Comparison of ENCODE assay signal across 26 cellular contexts in the genomic region with DNA sequence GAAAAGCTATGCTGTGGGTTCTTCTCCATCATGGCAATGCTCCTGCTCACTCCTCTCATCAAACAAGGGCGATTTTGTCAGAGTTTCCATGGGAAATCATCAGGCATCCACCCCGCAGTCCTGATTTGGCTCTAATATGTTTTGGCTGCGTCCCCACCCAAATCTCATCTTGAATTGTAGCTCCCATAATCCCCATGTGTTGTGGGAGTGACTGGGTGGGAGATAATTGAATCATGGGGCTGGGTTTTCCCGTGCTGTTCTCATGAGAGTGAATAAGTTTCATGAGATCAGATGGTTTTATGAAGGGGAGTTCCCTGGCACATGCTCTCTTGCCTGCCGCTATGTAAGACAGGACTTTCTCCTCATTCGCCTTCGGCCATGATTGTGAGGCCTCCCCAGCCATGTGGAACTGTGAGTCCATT.
A peak's percentile ranks its signal among the peaks of the same experiment; 100 is the strongest.
DNase-seq lines count a peak whose midpoint lies in the region; ATAC-seq and TF ChIP-seq lines count a peak whose summit lies in the region.
"Had no signal": no experiment of that assay in that cellular context is flagged by ENCODE, and none has a peak within 500 bp of the region (broad histone marks: within the 10 kb centered on the region; RNA-seq: fewer than 3 reads in every experiment).

No MANE protein-coding gene starts in this region.

- H3K9ac ChIP-seq in endodermal cell (ENCODE audit: extremely low read depth, low read length, poor library complexity, severe bottlenecking) (no peak overlapping the region), subcutaneous abdominal adipose tissue (ENCODE audit: low read length in 5 of 5) (no peak overlapping the region)
- H3K9ac ChIP-seq: BLaER1 treated with 17β-estradiol and CSF1 and Interleukin-3, amounts not matched to agents 10 nM and 100 nM; GM23248 had no signal

- TF ChIP-seq CTCF in activated CD8-positive, alpha-beta T cell treated with anti-CD3 and anti-CD28 coated beads for 36 hours (IDR thresholded peaks at IDR 0.05): no peak
- TF ChIP-seq CTCF in GM12865 (IDR thresholded peaks at IDR 0.05; ENCODE audit: insufficient read depth, low read depth, low read length, missing control alignments) (no peak), endodermal cell (conservative IDR thresholded peaks at IDR 0.05) (no peak)

- H3K4me3 ChIP-seq in GM12865 (ENCODE audit: low read depth, low read length): no peak overlapping the region
- H3K4me3 ChIP-seq in endodermal cell (ENCODE audit: low read length): no peak overlapping the region
- no peak overlapping the region for H3K4me3 ChIP-seq in subcutaneous abdominal adipose tissue (ENCODE audit: low read depth in 1 of 5, low read length in 5 of 5)
- H3K4me3 ChIP-seq: BLaER1 treated with 17β-estradiol and CSF1 and Interleukin-3, amounts not matched to agents 10 nM and 100 nM; GM23248; SJSA1 had no signal

- ATAC-seq in activated CD8-positive, alpha-beta T cell treated with anti-CD3 and anti-CD28 coated beads for 36 hours: peak; percentile 13
- no peak for ATAC-seq in activated CD8-positive, alpha-beta T cell treated with anti-CD3 and anti-CD28 coated beads, Interleukin-2, amount 10 ng/mL, durations not matched to agents 7 days and 5 days
- no peak for ATAC-seq in HG02973 (IDR thresholded peaks at IDR 0.05; ENCODE audit: unreplicated experiment)
- ATAC-seq: Panc1 had no signal

- H3K9me3 ChIP-seq in endodermal cell (ENCODE audit: control insufficient read depth, low read length): no peaks in the 10 kb centered on the region
- no peaks in the 10 kb centered on the region for H3K9me3 ChIP-seq in subcutaneous abdominal adipose tissue (ENCODE audit: control insufficient read depth in 5 of 5, low read length in 5 of 5)
- H3K9me3 ChIP-seq: BLaER1 treated with 17β-estradiol and CSF1 and Interleukin-3, amounts not matched to agents 10 nM and 100 nM; Caco-2; SJSA1 had no signal

- no peaks in the 10 kb centered on the region for H3K27me3 Mint-ChIP-seq in activated CD8-positive, alpha-beta T cell treated with anti-CD3 and anti-CD28 coated beads for 36 hours
- H3K27me3 Mint-ChIP-seq in activated CD8-positive, alpha-beta T cell treated with anti-CD3 and anti-CD28 coated beads, Interleukin-2, amount 10 ng/mL, durations not matched to agents 7 days and 5 days (ENCODE audit: low read depth): peaks cover 17% of the 10 kb centered on the region
- no peaks in the 10 kb centered on the region for H3K27me3 Mint-ChIP-seq in endodermal cell (ENCODE audit: insufficient read depth)
- H3K27me3 Mint-ChIP-seq: CD4-positive, alpha-beta memory T cell had no signal

- intact Hi-C loops in activated CD8-positive, alpha-beta T cell treated with anti-CD3 and anti-CD28 coated beads for 36 hours (cut with micrococcal nuclease): no loop called here

- H3K4me1 ChIP-seq in endodermal cell (ENCODE audit: control insufficient read depth, insufficient read depth, low read length) (no peaks in the 10 kb centered on the region), subcutaneous abdominal adipose tissue (ENCODE audit: control insufficient read depth in 5 of 5, insufficient read depth in 5 of 5, low read length in 5 of 5) (peaks cover 3 to 20% (median 7%) of the 10 kb centered on the region in 5 donors)
- H3K4me1 ChIP-seq: Caco-2, SJSA1 had no signal

- H3K27me3 ChIP-seq in endodermal cell (ENCODE audit: control insufficient read depth, insufficient read depth, low read length, poor library complexity, severe bottlenecking) (no peaks in the 10 kb centered on the region), subcutaneous abdominal adipose tissue (ENCODE audit: control insufficient read depth in 5 of 5, insufficient read depth in 4 of 5, low read length in 5 of 5) (no peaks in the 10 kb centered on the region)
- H3K27me3 ChIP-seq: BLaER1 treated with 17β-estradiol and CSF1 and Interleukin-3, amounts not matched to agents 10 nM and 100 nM; SJSA1 had no signal

- H3K36me3 Mint-ChIP-seq in activated CD8-positive, alpha-beta T cell treated with anti-CD3 and anti-CD28 coated beads for 36 hours (ENCODE audit: low read depth): no peaks in the 10 kb centered on the region
- no peaks in the 10 kb centered on the region for H3K36me3 Mint-ChIP-seq in activated CD8-positive, alpha-beta T cell treated with anti-CD3 and anti-CD28 coated beads, Interleukin-2, amount 10 ng/mL, durations not matched to agents 7 days and 5 days (ENCODE audit: low read depth)
- H3K36me3 Mint-ChIP-seq in endodermal cell (ENCODE audit: low read depth): no peaks in the 10 kb centered on the region
- H3K36me3 Mint-ChIP-seq: CD4-positive, alpha-beta memory T cell had no signal

- no peak overlapping the region for H3K27ac Mint-ChIP-seq in activated CD8-positive, alpha-beta T cell treated with anti-CD3 and anti-CD28 coated beads for 36 hours
- H3K27ac Mint-ChIP-seq in activated CD8-positive, alpha-beta T cell treated with anti-CD3 and anti-CD28 coated beads, Interleukin-2, amount 10 ng/mL, durations not matched to agents 7 days and 5 days: no peak overlapping the region
- H3K27ac Mint-ChIP-seq in endodermal cell: no peak overlapping the region
- H3K27ac Mint-ChIP-seq: CD4-positive, alpha-beta memory T cell; H9; HFFc6 had no signal

- WGBS in endodermal cell (ENCODE audit: insufficient coverage in 1 of 2, insufficient read length in 1 of 2), 2 experiments: 95% methylated on average over 4 to 7 of the region's 7 CpGs

- DNase-seq in activated CD8-positive, alpha-beta T cell treated with anti-CD3 and anti-CD28 coated beads for 36 hours: peak; percentile 13
- DNase-seq in activated CD8-positive, alpha-beta T cell treated with anti-CD3 and anti-CD28 coated beads, Interleukin-2, amount 10 ng/mL, durations not matched to agents 7 days and 5 days: no peak
- peak; percentile 34 for DNase-seq in GM12865 (ENCODE audit: low read depth)
- DNase-seq in endodermal cell: peak; percentile 22
- no peak for DNase-seq in stimulated activated CD4-positive, alpha-beta T cell treated with anti-CD3 and anti-CD28 coated beads, Interleukin-12 subunit alpha, Interleukin-12 subunit beta, amount 100 ng/mL, for 4 hours
- DNase-seq: 8988T; Caco-2; CD4-positive, alpha-beta memory T cell; DMS 273 treated with DMSO at 0.1 percent for 48 hours; DMS79 treated with DMSO at 0.1 percent for 48 hours; GM23248; H9; HFFc6; MM.1S; NCI-H1048; NCI-H1417 treated with DMSO at 0.1 percent for 48 hours; NCI-H187 treated with DMSO at 0.1 percent for 48 hours; NCI-H2107; NCI-H446 treated with DMSO at 0.1 percent for 48 hours; NCI-H526 treated with DMSO at 0.1 percent for 48 hours; NK-92 treated with Interleukin-12 subunit alpha and Interleukin-12 subunit beta, amount 100 ng/mL, for 24 hours had no signal

- POLR2A ChIA-PET in activated CD8-positive, alpha-beta T cell treated with anti-CD3 and anti-CD28 coated beads for 36 hours (lab: Charles Lee): no interaction called here
- POLR2A ChIA-PET in activated CD8-positive, alpha-beta T cell treated with anti-CD3 and anti-CD28 coated beads, Interleukin-2, amount 10 ng/mL, durations not matched to agents 7 days and 5 days (lab: Charles Lee): no interaction called here

- H3K4me1 Mint-ChIP-seq in activated CD8-positive, alpha-beta T cell treated with anti-CD3 and anti-CD28 coated beads for 36 hours (ENCODE audit: low read depth): peaks cover 3% of the 10 kb centered on the region
- peaks cover 7% of the 10 kb centered on the region for H3K4me1 Mint-ChIP-seq in activated CD8-positive, alpha-beta T cell treated with anti-CD3 and anti-CD28 coated beads, Interleukin-2, amount 10 ng/mL, durations not matched to agents 7 days and 5 days (ENCODE audit: low read depth)
- H3K4me1 Mint-ChIP-seq in endodermal cell: no peaks in the 10 kb centered on the region
- H3K4me1 Mint-ChIP-seq: CD4-positive, alpha-beta memory T cell had no signal

- CTCF ChIA-PET in activated CD8-positive, alpha-beta T cell treated with anti-CD3 and anti-CD28 coated beads for 36 hours (lab: Charles Lee): no interaction called here
- CTCF ChIA-PET in activated CD8-positive, alpha-beta T cell treated with anti-CD3 and anti-CD28 coated beads, Interleukin-2, amount 10 ng/mL, durations not matched to agents 7 days and 5 days (lab: Charles Lee): no interaction called here

- no peak overlapping the region for H3K4me3 Mint-ChIP-seq in activated CD8-positive, alpha-beta T cell treated with anti-CD3 and anti-CD28 coated beads for 36 hours
- H3K4me3 Mint-ChIP-seq in activated CD8-positive, alpha-beta T cell treated with anti-CD3 and anti-CD28 coated beads, Interleukin-2, amount 10 ng/mL, durations not matched to agents 7 days and 5 days: no peak overlapping the region
- H3K4me3 Mint-ChIP-seq in endodermal cell: no peak overlapping the region
- H3K4me3 Mint-ChIP-seq: CD4-positive, alpha-beta memory T cell; H9; HFFc6 had no signal

- H3K36me3 ChIP-seq in endodermal cell (ENCODE audit: control insufficient read depth, insufficient read depth, low read length) (no peaks in the 10 kb centered on the region), subcutaneous abdominal adipose tissue (ENCODE audit: control insufficient read depth in 5 of 5, insufficient read depth in 5 of 5, low read length in 5 of 5) (no peaks in the 10 kb centered on the region)
- H3K36me3 ChIP-seq: BLaER1 treated with 17β-estradiol and CSF1 and Interleukin-3, amounts not matched to agents 10 nM and 100 nM; SJSA1 had no signal

- no peak overlapping the region for H3K27ac ChIP-seq in endodermal cell (ENCODE audit: low read depth, low read length)
- peak overlapping the region; percentile 55 for H3K27ac ChIP-seq in subcutaneous abdominal adipose tissue (ENCODE audit: low read depth, low read length)
- H3K27ac ChIP-seq: BLaER1 treated with 17β-estradiol and CSF1 and Interleukin-3, amounts not matched to agents 10 nM and 100 nM; GM23248; SJSA1 had no signal

- no peaks in the 10 kb centered on the region for H3K9me3 Mint-ChIP-seq in activated CD8-positive, alpha-beta T cell treated with anti-CD3 and anti-CD28 coated beads for 36 hours
- no peaks in the 10 kb centered on the region for H3K9me3 Mint-ChIP-seq in activated CD8-positive, alpha-beta T cell treated with anti-CD3 and anti-CD28 coated beads, Interleukin-2, amount 10 ng/mL, durations not matched to agents 7 days and 5 days (ENCODE audit: insufficient read depth)
- no peaks in the 10 kb centered on the region for H3K9me3 Mint-ChIP-seq in endodermal cell
- H3K9me3 Mint-ChIP-seq: H9 had no signal

Comparison
In these comparisons a context has a peak if more than half of its experiments do, and no peak if none do; other contexts are left out.
1. DNase-seq: peak in activated CD8-positive, alpha-beta T cell treated with anti-CD3 and anti-CD28 coated beads for 36 hours (single experiment), GM12865 (single experiment) and endodermal cell (single experiment); none in activated CD8-positive, alpha-beta T cell treated with anti-CD3 and anti-CD28 coated beads, Interleukin-2, amount 10 ng/mL, durations not matched to agents 7 days and 5 days (single experiment) and stimulated activated CD4-positive, alpha-beta T cell treated with anti-CD3 and anti-CD28 coated beads, Interleukin-12 subunit alpha, Interleukin-12 subunit beta, amount 100 ng/mL, for 4 hours (single experiment).